18 cellular contexts compared by ENCODE assay signal in genomic region chr12:121003650-121004049, GRCh38. TPM values are rescaled to one million over a fixed set of nuclear protein-coding genes. Genes with fewer than 3 reads are reported as not detected.
DNase-seq lines count a peak whose midpoint lies in the region; ATAC-seq, FAIRE-seq and TF ChIP-seq lines count a peak whose summit lies in the region.
"Had no signal": no experiment of that assay in that cellular context is flagged by ENCODE, and none has a peak within 500 bp of the region (broad histone marks: within the 10 kb centered on the region; RNA-seq: fewer than 3 reads in every experiment).

No MANE protein-coding gene starts in this region.

- TF ChIP-seq CTCF in Caco-2 (IDR thresholded peaks at IDR 0.05; ENCODE audit: insufficient read depth in 1 of 2, low read depth in 1 of 2, low read length in 1 of 2, severe bottlenecking in 1 of 2, unreplicated experiment in 1 of 2) (peak; percentile 44 to 49), K562 (IDR thresholded peaks at IDR 0.05 in 2 of 3, conservative IDR thresholded peaks at IDR 0.05 in 1 of 3; ENCODE audit: insufficient read depth in 2 of 3, low read depth in 1 of 3, low read length in 3 of 3) (peak; percentile 42 to 77 (median 56); a peak in 4 of 6 replicates), right lobe of liver (IDR thresholded peaks at IDR 0.05) (peak in 3 of 4 donors; percentile 19 to 23 (median 22))

- FAIRE-seq in K562 (lab: Jason Lieb, UNC), result no peak

- WGBS in K562 (ENCODE audit: insufficient coverage, low coverage, missing lambda C conversion rate), result 81% methylated on average over 4 of the region's 4 CpGs
- no CpG with 5 or more reads among the region's 4 CpGs for WGBS in right lobe of liver (ENCODE audit: insufficient coverage, low coverage, low lambda C conversion rate, missing lambda C conversion rate)

- intact Hi-C loops in Caco-2 (cut with micrococcal nuclease; ENCODE audit: unreplicated experiment) (loop anchor here (2.0 kb wide), 2 partner anchors 23 to 67 kb away; no protein-coding TSS in a partner anchor), K562 (cut with micrococcal nuclease) (loop anchor here (2.0 to 10.0 kb wide), 2 partner anchors 51 to 211 kb away; partner anchors contain the start of gene P2RX4), right lobe of liver (cut with DNase I) (no loop called here)

- no peak overlapping the region for H3K4me3 Mint-ChIP-seq in Caco-2 (ENCODE audit: unreplicated experiment)
- no peak overlapping the region for H3K4me3 Mint-ChIP-seq in activated CD8-positive, alpha-beta T cell treated with anti-CD3 and anti-CD28 coated beads, Interleukin-2, amount 10 ng/mL, durations not matched to agents 7 days and 5 days
- H3K4me3 Mint-ChIP-seq: naive thymus-derived CD8-positive, alpha-beta T cell had no signal

- H3K36me3 ChIP-seq in Caco-2 (ENCODE audit: control insufficient read depth, insufficient read depth, low read length), result peaks cover 5% of the 10 kb centered on the region
- peaks cover 42% of the 10 kb centered on the region; the same call in 2 of the 3 replicates for H3K36me3 ChIP-seq in K562 (ENCODE audit: control insufficient read depth, insufficient read depth, low read length)
- H3K36me3 ChIP-seq in right lobe of liver, result peaks cover 0 to 37% (median 11%) of the 10 kb centered on the region in 4 donors

- no peaks in the 10 kb centered on the region; the same call in 1 of the 2 replicates for H4K20me1 ChIP-seq in K562 (replicated peaks; ENCODE audit: control insufficient read depth, insufficient read depth, low read length)

- TF ChIP-seq EP300 in K562 (IDR thresholded peaks at IDR 0.05; ENCODE audit: low read length), result no peak

- CTCF ChIA-PET in Caco-2 (lab: Charles Lee) (interaction anchor here (0.5 to 2.0 kb wide), 3 partner anchors 20 to 238 kb away, joined by 3 to 10 read pairs (median 6); partner anchors contain the start of gene HNF1A), K562 (lab: Yijun Ruan, JAX; ENCODE audit: low intra/inter-chr PET ratio) (interaction anchor here (0.6 to 0.9 kb wide), 2 partner anchors 66 to 107 kb away, joined by 3 read pairs; no protein-coding TSS in a partner anchor)
- CTCF ChIA-PET in activated CD8-positive, alpha-beta T cell treated with anti-CD3 and anti-CD28 coated beads, Interleukin-2, amount 10 ng/mL, durations not matched to agents 7 days and 5 days (lab: Charles Lee), result interaction anchor here (4.7 kb wide), 1 partner anchor 56 kb away, joined by 54 read pairs; no protein-coding TSS in a partner anchor

- peak; percentile 43 for ATAC-seq in K562
- peak in 3 of 4 donors; percentile 5 to 15 (median 12) for ATAC-seq in right lobe of liver
- no peak for ATAC-seq in HG02840 (IDR thresholded peaks at IDR 0.05; ENCODE audit: low FRiP score, unreplicated experiment)
- no peak for ATAC-seq in activated CD8-positive, alpha-beta T cell treated with anti-CD3 and anti-CD28 coated beads, Interleukin-2, amount 10 ng/mL, durations not matched to agents 7 days and 5 days
- no peak for ATAC-seq in HG03460 (IDR thresholded peaks at IDR 0.05; ENCODE audit: unreplicated experiment)
- ATAC-seq: naive thymus-derived CD8-positive, alpha-beta T cell had no signal

- no peaks in the 10 kb centered on the region for H3K9me3 ChIP-seq in Caco-2
- H3K9me3 ChIP-seq in K562 (replicated peaks; ENCODE audit: control insufficient read depth, insufficient read depth, low read depth, low read length), result no peaks in the 10 kb centered on the region
- H3K9me3 ChIP-seq in right lobe of liver, result no peaks in the 10 kb centered on the region

- no peak overlapping the region for H3K27ac Mint-ChIP-seq in Caco-2 (ENCODE audit: unreplicated experiment)
- H3K27ac Mint-ChIP-seq in activated CD8-positive, alpha-beta T cell treated with anti-CD3 and anti-CD28 coated beads, Interleukin-2, amount 10 ng/mL, durations not matched to agents 7 days and 5 days, result no peak overlapping the region

- H3K4me1 ChIP-seq in Caco-2 (no peaks in the 10 kb centered on the region), K562 (replicated peaks in 1 of 2; ENCODE audit: control insufficient read depth in 2 of 2, insufficient read depth in 2 of 2, low read length in 2 of 2) (peaks cover 0 to 8% of the 10 kb centered on the region in 2 experiments; a peak in 2 of 5 replicates), right lobe of liver (peaks cover 0 to 14% (median 7%) of the 10 kb centered on the region in 4 donors)

- H3K4me3 ChIP-seq in Caco-2 (ENCODE audit: low read depth, low read length) (no peak overlapping the region), K562 (no peak overlapping the region), right lobe of liver (no peak overlapping the region)

- peak in 1 of 2 experiments; percentile 66 for DNase-seq in Caco-2
- DNase-seq in Kasumi-1 (lab: John Stamatoyannopoulos, UW), result peak; percentile 19 to 36
- no peak for DNase-seq in K562 (ENCODE audit: extremely low read depth in 1 of 4, low spot score in 3 of 4)
- no peak for DNase-seq in right lobe of liver
- no peak for DNase-seq in activated CD8-positive, alpha-beta T cell treated with anti-CD3 and anti-CD28 coated beads, Interleukin-2, amount 10 ng/mL, durations not matched to agents 7 days and 5 days
- DNase-seq in activated T-cell treated with anti-CD3 and anti-CD28 coated beads for 4 hours, result no peak
- DNase-seq: activated naive CD4-positive, alpha-beta T cell treated with Interleukin-2 at 50 U/mL for 16 hours; glutamatergic neuron; naive thymus-derived CD8-positive, alpha-beta T cell; NCI-H1417 treated with DMSO at 0.1 percent for 48 hours; NCI-H446; RPMI8226; stimulated activated CD4-positive, alpha-beta T cell treated with anti-CD3 and anti-CD28 coated beads, Interleukin-2, amount 100 ng/mL, for 24 hours had no signal

- no peaks in the 10 kb centered on the region for H3K79me2 ChIP-seq in K562 (ENCODE audit: control insufficient read depth, insufficient read depth, low read length)

- no peaks in the 10 kb centered on the region for H3K27me3 Mint-ChIP-seq in Caco-2 (ENCODE audit: insufficient read depth, unreplicated experiment)
- H3K27me3 Mint-ChIP-seq in activated CD8-positive, alpha-beta T cell treated with anti-CD3 and anti-CD28 coated beads, Interleukin-2, amount 10 ng/mL, durations not matched to agents 7 days and 5 days (ENCODE audit: low read depth), result no peaks in the 10 kb centered on the region
- H3K27me3 Mint-ChIP-seq: naive thymus-derived CD8-positive, alpha-beta T cell had no signal

- no peaks in the 10 kb centered on the region for H3K4me1 Mint-ChIP-seq in Caco-2 (ENCODE audit: low read depth, unreplicated experiment)
- H3K4me1 Mint-ChIP-seq in activated CD8-positive, alpha-beta T cell treated with anti-CD3 and anti-CD28 coated beads, Interleukin-2, amount 10 ng/mL, durations not matched to agents 7 days and 5 days (ENCODE audit: low read depth), result peaks cover 12% of the 10 kb centered on the region

- no peak overlapping the region for H3K9ac ChIP-seq in K562 (ENCODE audit: insufficient read depth in 1 of 2, low read depth in 2 of 2, low read length in 2 of 2)

- H3K36me3 Mint-ChIP-seq in Caco-2 (ENCODE audit: insufficient read depth, unreplicated experiment), result peaks cover 67% of the 10 kb centered on the region
- peaks cover 28% of the 10 kb centered on the region for H3K36me3 Mint-ChIP-seq in activated CD8-positive, alpha-beta T cell treated with anti-CD3 and anti-CD28 coated beads, Interleukin-2, amount 10 ng/mL, durations not matched to agents 7 days and 5 days (ENCODE audit: low read depth)

- H3K27me3 ChIP-seq in Caco-2 (replicated peaks; ENCODE audit: control insufficient read depth, insufficient read depth, low read length) (no peaks in the 10 kb centered on the region), K562 (ENCODE audit: control insufficient read depth in 2 of 2, insufficient read depth in 2 of 2, low read length in 2 of 2) (no peaks in the 10 kb centered on the region; a peak in 1 of 5 replicates), right lobe of liver (no peaks in the 10 kb centered on the region)

- H3K27ac ChIP-seq in K562 (ENCODE audit: extremely low read depth, low read depth, low read length), result no peak overlapping the region
- H3K27ac ChIP-seq in right lobe of liver, result no peak overlapping the region

- in situ Hi-C loops in K562 (cut with MboI), result no loop called here

- no peak overlapping the region for H3K4me2 ChIP-seq in K562 (ENCODE audit: insufficient read depth, low read length)

- H3K9me3 Mint-ChIP-seq in Caco-2 (ENCODE audit: unreplicated experiment), result no peaks in the 10 kb centered on the region
- H3K9me3 Mint-ChIP-seq in activated CD8-positive, alpha-beta T cell treated with anti-CD3 and anti-CD28 coated beads, Interleukin-2, amount 10 ng/mL, durations not matched to agents 7 days and 5 days (ENCODE audit: insufficient read depth), result no peaks in the 10 kb centered on the region
- H3K9me3 Mint-ChIP-seq: naive thymus-derived CD8-positive, alpha-beta T cell had no signal

- POLR2A ChIA-PET in Caco-2 (lab: Charles Lee) (interaction anchor here (1.4 kb wide), 1 partner anchor 26 kb away, joined by 5 read pairs; the partner anchor contains the start of gene HNF1A), K562 (lab: Yijun Ruan, JAX) (interaction anchor here (0.6 to 1.0 kb wide), 2 partner anchors 9 to 40 kb away, joined by 3 read pairs; no protein-coding TSS in a partner anchor)
- POLR2A ChIA-PET in activated CD8-positive, alpha-beta T cell treated with anti-CD3 and anti-CD28 coated beads, Interleukin-2, amount 10 ng/mL, durations not matched to agents 7 days and 5 days (lab: Charles Lee), result interaction anchor here (0.6 kb wide), 1 partner anchor 10 kb away, joined by 3 read pairs; no protein-coding TSS in a partner anchor

- H2AFZ ChIP-seq in K562 (ENCODE audit: low read depth, low read length), result no peak overlapping the region

- BruUV-seq in Caco-2 (replicated peaks; lab: Mats Ljungman, UMichigan), result no TSS peak
- BruUV-seq in K562 (replicated peaks; lab: Mats Ljungman, UMichigan), result no TSS peak

- TF ChIP-seq POLR2A in K562 (conservative IDR thresholded peaks at IDR 0.05) (no peak), right lobe of liver (IDR thresholded peaks at IDR 0.05) (no peak)

- TF ChIP-seq RAD21 in K562 (CRISPR knock-in tag; conservative IDR thresholded peaks at IDR 0.05 in 1 of 2, IDR thresholded peaks at IDR 0.05 in 1 of 2), result peak in 1 of 2 experiments; percentile 34; a peak in 2 of 4 replicates

- H3K9me1 ChIP-seq in K562 (ENCODE audit: control insufficient read depth, insufficient read depth, low read length), result no peaks in the 10 kb centered on the region

RNA-seq across cellular contexts. Expression of gene C12orf43, which starts 12.6 kb away (rescaled TPM):
- total RNA-seq in Caco-2 (2022) (19.3 and 22.1 TPM in 2 replicates), K562 (2014; rRNA removed) (21.6 and 22.3 TPM in 2 replicates), K562 (2014; rRNA removed; fragmentation: Illumina TruSeq; extraction: Trizol) (10.4 and 11.4 TPM in 2 replicates), K562 (2015; rRNA removed; fragmentation: Illumina TruSeq; extraction: Trizol) (15.7 and 16.8 TPM in 2 replicates), K562 (2021) (19.6 and 20.8 TPM in 2 replicates), right lobe of liver (10 to 100 TPM in 2 of 6 experiments, 1 to 10 TPM in 4; 6.7 to 12.2 (median 8.8) TPM)
- 13.8 and 21.2 TPM in 2 replicates for total RNA-seq in K562 (2011; cell fraction: chromatin; rRNA removed; ENCODE audit: low replicate concordance)
- 13.0 and 18.5 TPM in 2 replicates for total RNA-seq in K562 (2011; cell fraction: nucleolus; rRNA removed)
- 15.0 and 20.5 TPM in 2 replicates for total RNA-seq in K562 (2011; cell fraction: nucleoplasm; rRNA removed)
- polyA plus RNA-seq in K562 (2011; rRNA removed) (9.8 and 10.5 TPM in 2 replicates), K562 (2014; fragmentation: Illumina TruSeq; extraction: Trizol) (15.4 and 17.6 TPM in 2 replicates), K562 (2014; fragmentation: Nextera tagmentation; extraction: Ambion mirVana) (1 to 10 TPM; 4.3 to 6.5 TPM), K562 (2014; rRNA removed) (22.2 and 25.2 TPM in 2 replicates)
- 8.8 and 11.0 TPM in 2 replicates for polyA plus RNA-seq in K562 (2011; cell fraction: cytosol; rRNA removed)
- 8.4 and 9.5 TPM in 2 replicates for polyA plus RNA-seq in K562 (2011; cell fraction: nucleus; rRNA removed)
- polyA plus RNA-seq in K562 (2012), result 11.7 and 14.4 TPM in 2 replicates
- polyA minus RNA-seq in K562 (2011; rRNA and poly(A)+ RNA removed), result 5.5 and 6.8 TPM in 2 replicates
- 2.1 and 6.1 TPM in 2 replicates for polyA minus RNA-seq in K562 (2011; cell fraction: cytosol; rRNA and poly(A)+ RNA removed)
- 6.5 and 8.1 TPM in 2 replicates for polyA minus RNA-seq in K562 (2011; cell fraction: nucleus; rRNA and poly(A)+ RNA removed)
- 10 to 100 TPM; 19.0 to 23.3 TPM for total RNA-seq in activated CD8-positive, alpha-beta T cell treated with anti-CD3 and anti-CD28 coated beads, Interleukin-2, amount 10 ng/mL, durations not matched to agents 7 days and 5 days

RNA-seq across cellular contexts. Expression of gene HNF1A, which starts 25.3 kb away (rescaled TPM):
- total RNA-seq in Caco-2 (2022) (37.1 and 41.2 TPM in 2 replicates), K562 (2014; rRNA removed) (not detected in 2 replicates), K562 (2014; rRNA removed; fragmentation: Illumina TruSeq; extraction: Trizol) (not detected in 2 replicates), K562 (2015; rRNA removed; fragmentation: Illumina TruSeq; extraction: Trizol) (not detected in 2 replicates), K562 (2021) (not detected in 2 replicates), right lobe of liver (10 to 100 TPM in 5 of 6 experiments, 1 to 10 TPM in 1; 9.8 to 20.5 (median 19.0) TPM)
- total RNA-seq in K562 (2011; cell fraction: chromatin; rRNA removed; ENCODE audit: low replicate concordance), result not detected in 2 replicates
- total RNA-seq in K562 (2011; cell fraction: nucleolus; rRNA removed), result 0.17 TPM in 1 of 2 replicates, not detected in the other
- total RNA-seq in K562 (2011; cell fraction: nucleoplasm; rRNA removed), result not detected in 2 replicates
- polyA plus RNA-seq in K562 (2011; rRNA removed) (not detected in 2 replicates), K562 (2014; fragmentation: Illumina TruSeq; extraction: Trizol) (not detected in 2 replicates), K562 (2014; fragmentation: Nextera tagmentation; extraction: Ambion mirVana) (not detected), K562 (2014; rRNA removed) (not detected in 2 replicates)
- 0.03 TPM in 1 of 2 replicates, not detected in the other for polyA plus RNA-seq in K562 (2011; cell fraction: cytosol; rRNA removed)
- polyA plus RNA-seq in K562 (2011; cell fraction: nucleus; rRNA removed), result not detected in 2 replicates
- polyA plus RNA-seq in K562 (2012), result 0.03 TPM in 1 of 2 replicates, not detected in the other
- polyA minus RNA-seq in K562 (2011; rRNA and poly(A)+ RNA removed), result not detected in 2 replicates
- polyA minus RNA-seq in K562 (2011; cell fraction: cytosol; rRNA and poly(A)+ RNA removed), result not detected in 2 replicates
- polyA minus RNA-seq in K562 (2011; cell fraction: nucleus; rRNA and poly(A)+ RNA removed), result not detected in 2 replicates
- not detected for total RNA-seq in activated CD8-positive, alpha-beta T cell treated with anti-CD3 and anti-CD28 coated beads, Interleukin-2, amount 10 ng/mL, durations not matched to agents 7 days and 5 days
- total RNA-seq: naive thymus-derived CD8-positive, alpha-beta T cell; pulmonary artery endothelial cell; ureter had no signal
- polyA plus RNA-seq: BJ; naive thymus-derived CD8-positive, alpha-beta T cell had no signal

RNA-seq across cellular contexts. Expression of gene OASL, which starts 35.4 kb away (rescaled TPM):
- total RNA-seq in Caco-2 (2022) (0.11 and 0.35 TPM in 2 replicates), K562 (2014; rRNA removed) (not detected in 2 replicates), K562 (2014; rRNA removed; fragmentation: Illumina TruSeq; extraction: Trizol) (not detected in 2 replicates), K562 (2015; rRNA removed; fragmentation: Illumina TruSeq; extraction: Trizol) (0.14 TPM in 1 of 2 replicates, not detected in the other), K562 (2021) (not detected in 2 replicates), right lobe of liver (10 to 100 TPM in 2 of 6 experiments, 1 to 10 TPM in 4; 1.6 to 19.2 (median 4.1) TPM)
- total RNA-seq in K562 (2011; cell fraction: chromatin; rRNA removed; ENCODE audit: low replicate concordance), result not detected in 2 replicates
- total RNA-seq in K562 (2011; cell fraction: nucleolus; rRNA removed), result not detected in 2 replicates
- not detected in 2 replicates for total RNA-seq in K562 (2011; cell fraction: nucleoplasm; rRNA removed)
- polyA plus RNA-seq in K562 (2011; rRNA removed) (not detected in 2 replicates), K562 (2014; fragmentation: Illumina TruSeq; extraction: Trizol) (not detected in 2 replicates), K562 (2014; fragmentation: Nextera tagmentation; extraction: Ambion mirVana) (not detected), K562 (2014; rRNA removed) (not detected in 2 replicates)
- polyA plus RNA-seq in K562 (2011; cell fraction: cytosol; rRNA removed), result not detected in 2 replicates
- not detected in 2 replicates for polyA plus RNA-seq in K562 (2011; cell fraction: nucleus; rRNA removed)
- 0.07 TPM in 1 of 2 replicates, not detected in the other for polyA plus RNA-seq in K562 (2012)
- polyA minus RNA-seq in K562 (2011; rRNA and poly(A)+ RNA removed), result not detected in 2 replicates
- polyA minus RNA-seq in K562 (2011; cell fraction: cytosol; rRNA and poly(A)+ RNA removed), result not detected in 2 replicates
- polyA minus RNA-seq in K562 (2011; cell fraction: nucleus; rRNA and poly(A)+ RNA removed), result not detected in 2 replicates
- 10 to 100 TPM; 29.2 to 33.5 TPM for total RNA-seq in activated CD8-positive, alpha-beta T cell treated with anti-CD3 and anti-CD28 coated beads, Interleukin-2, amount 10 ng/mL, durations not matched to agents 7 days and 5 days

Comparison
In these comparisons a context has a peak if more than half of its experiments do, and no peak if none do; other contexts are left out.
1. DNase-seq: peak in Kasumi-1 (2 of 2); none in K562 (0 of 4), right lobe of liver (0 of 3), activated CD8-positive, alpha-beta T cell treated with anti-CD3 and anti-CD28 coated beads, Interleukin-2, amount 10 ng/mL, durations not matched to agents 7 days and 5 days (single experiment) and activated T-cell treated with anti-CD3 and anti-CD28 coated beads for 4 hours (single experiment).
2. ATAC-seq: peak in K562 (single experiment) and right lobe of liver (3 of 4); none in HG02840 (single experiment), activated CD8-positive, alpha-beta T cell treated with anti-CD3 and anti-CD28 coated beads, Interleukin-2, amount 10 ng/mL, durations not matched to agents 7 days and 5 days (single experiment) and HG03460 (single experiment).
3. RNA of gene HNF1A, which starts 25.3 kb away (total RNA-seq): 37.1 to 41.2 TPM in Caco-2 and 9.8 to 20.5 TPM in right lobe of liver; 0.17 TPM in K562 and not detected in activated CD8-positive, alpha-beta T cell treated with anti-CD3 and anti-CD28 coated beads, Interleukin-2, amount 10 ng/mL, durations not matched to agents 7 days and 5 days; every median in the first group is over 4 times any median in the second.
4. intact Hi-C loops: an anchor here in Caco-2 (2.0 kb wide) and K562 (2.0 to 10.0 kb wide); none called in right lobe of liver.
5. Peak in every context shown above with its lines, with median percentiles within 50 percentile points of each other: CTCF ChIP-seq.